ENCODE assay signal across 23 cellular contexts in genomic region chr9:106956971-106957370, GRCh38.
DNase-seq lines count a peak whose midpoint lies in the region; ATAC-seq, FAIRE-seq and TF ChIP-seq lines count a peak whose summit lies in the region.
"Had no signal": no experiment of that assay in that cellular context is flagged by ENCODE, and none has a peak within 500 bp of the region (broad histone marks: within the 10 kb centered on the region; RNA-seq: fewer than 3 reads in every experiment).

No MANE protein-coding gene starts in this region.

- H3K36me3 ChIP-seq in right atrium auricular region: no peaks in the 10 kb centered on the region
- H3K36me3 ChIP-seq: pancreas had no signal

- no peak for FAIRE-seq in urothelium cell line (lab: Jason Lieb, UNC)
- FAIRE-seq: A204.1, colon, endometrium, pancreas had no signal

- peak; percentile 26 for ATAC-seq in left ventricle myocardium superior
- ATAC-seq: activated CD4-positive, CD25-positive, alpha-beta regulatory T cell treated with anti-CD3 and anti-CD28 coated beads, Interleukin-2, amount 50 U/mL, for 24 hours; naive thymus-derived CD4-positive, alpha-beta T cell; pancreas; PC-3; upper lobe of right lung had no signal

- peaks cover 0 to 4% of the 10 kb centered on the region in 2 donors for H3K4me1 ChIP-seq in right atrium auricular region
- H3K4me1 ChIP-seq: pancreas, upper lobe of right lung had no signal

- H3K27ac ChIP-seq in right atrium auricular region: no peak overlapping the region
- H3K27ac ChIP-seq: pancreas, upper lobe of right lung had no signal

- DNase-seq in left ventricle myocardium superior: no peak
- no peak for DNase-seq in right atrium auricular region (ENCODE audit: low spot score)
- peak; percentile 71 for DNase-seq in astrocyte of the spinal cord (ENCODE audit: low read depth, low spot score)
- peak; percentile 56 for DNase-seq in iris pigment epithelial cell (ENCODE audit: low read depth)
- DNase-seq in H4 (ENCODE audit: low spot score): no peak
- DNase-seq in urothelium cell line (ENCODE audit: low spot score): no peak
- DNase-seq in stimulated activated naive CD4-positive, alpha-beta T cell treated with Interleukin-2 at 50 U/mL for 16 hours (lab: John Stamatoyannopoulos, UW): no peak
- DNase-seq in activated T-cell treated with anti-CD3 and anti-CD28 coated beads for 4 hours: no peak
- DNase-seq: CD4-positive, alpha-beta T cell; DMS79; glutamatergic neuron; KBM-7; mammary epithelial cell; naive thymus-derived CD4-positive, alpha-beta T cell; NCI-H748 treated with DMSO at 0.1 percent for 48 hours; pancreas; PC-3; stimulated activated CD4-positive, alpha-beta T cell treated with anti-CD3 and anti-CD28 coated beads, Interleukin-15, amount 100 ng/mL, for 24 hours; upper lobe of right lung had no signal

- in situ Hi-C loops in astrocyte of the spinal cord (cut with HindIII; ENCODE audit: low sequenced_read_pairs): no loop called here

- H3K27me3 ChIP-seq in right atrium auricular region: no peaks in the 10 kb centered on the region
- H3K27me3 ChIP-seq: pancreas, upper lobe of right lung had no signal

- TF ChIP-seq CTCF in right atrium auricular region (IDR thresholded peaks at IDR 0.05) (no peak), astrocyte of the spinal cord (IDR thresholded peaks at IDR 0.05; ENCODE audit: low read depth, low read length) (no peak)

- H3K4me3 ChIP-seq in right atrium auricular region (no peak overlapping the region), astrocyte of the spinal cord (ENCODE audit: low read depth, low read length) (no peak overlapping the region)
- H3K4me3 ChIP-seq: pancreas, upper lobe of right lung had no signal

- H3K9me3 ChIP-seq in right atrium auricular region: no peaks in the 10 kb centered on the region
- H3K9me3 ChIP-seq: pancreas, upper lobe of right lung had no signal

- intact Hi-C loops in left ventricle myocardium superior (cut with micrococcal nuclease): no loop called here

Comparison
In these comparisons a context has a peak if more than half of its experiments do, and no peak if none do; other contexts are left out.
1. DNase-seq: peak in astrocyte of the spinal cord (single experiment) and iris pigment epithelial cell (single experiment); none in left ventricle myocardium superior (single experiment), right atrium auricular region (single experiment), H4 (single experiment), urothelium cell line (single experiment), stimulated activated naive CD4-positive, alpha-beta T cell treated with Interleukin-2 at 50 U/mL for 16 hours (single experiment) and activated T-cell treated with anti-CD3 and anti-CD28 coated beads for 4 hours (single experiment).